ENCODE assay signal across 1 cellular context in genomic region chrX:1176603-1177320, GRCh38. TPM values are rescaled to one million over a fixed set of nuclear protein-coding genes. Genes with fewer than 3 reads are reported as not detected.
"Had no signal": no experiment of that assay in that cellular context is flagged by ENCODE, and none has a peak within 500 bp of the region (broad histone marks: within the 10 kb centered on the region; RNA-seq: fewer than 3 reads in every experiment).

No MANE protein-coding gene starts in this region.

RNA-seq across cellular contexts. Expression of gene CRLF2, which starts 35.7 kb away (rescaled TPM):
- total RNA-seq: epithelial cell of proximal tubule had no signal
